In genomic region chr19:40724315-40724714, GRCh38 we compare ENCODE assay signal across 14 cellular contexts.
"Had no signal": no experiment of that assay in that cellular context is flagged by ENCODE, and none has a peak within 500 bp of the region (broad histone marks: within the 10 kb centered on the region; RNA-seq: fewer than 3 reads in every experiment).

No MANE protein-coding gene starts in this region.

- H3K27ac Mint-ChIP-seq: effector memory CD8-positive, alpha-beta T cell had no signal

- DNase-seq: activated CD4-positive, CD25-positive, alpha-beta regulatory T cell treated with anti-CD3 and anti-CD28 coated beads, Interleukin-2, amount 50 U/mL, for 72 hours; activated CD8-positive, alpha-beta memory T cell treated with anti-CD3 and anti-CD28 coated beads, Interleukin-2, amount 50 U/mL, for 4 hours; activated naive CD4-positive, alpha-beta T cell; effector memory CD8-positive, alpha-beta T cell; foreskin keratinocyte; glutamatergic neuron; lower lobe of right lung; naive thymus-derived CD8-positive, alpha-beta T cell; nucleus accumbens; sigmoid colon; stimulated activated naive CD4-positive, alpha-beta T cell; T-helper 2 cell; transverse colon had no signal

- H3K27me3 Mint-ChIP-seq: effector memory CD8-positive, alpha-beta T cell; naive thymus-derived CD8-positive, alpha-beta T cell had no signal

- H3K9me3 Mint-ChIP-seq: effector memory CD8-positive, alpha-beta T cell; naive thymus-derived CD8-positive, alpha-beta T cell had no signal

- ATAC-seq: effector memory CD8-positive, alpha-beta T cell; foreskin keratinocyte; lower lobe of right lung; naive thymus-derived CD8-positive, alpha-beta T cell; Right ventricle myocardium inferior had no signal

- H3K4me3 Mint-ChIP-seq: effector memory CD8-positive, alpha-beta T cell had no signal
